23 cellular contexts compared by ENCODE assay signal in genomic region chr7:157588271-157588589, GRCh38.
A peak's percentile ranks its signal among the peaks of the same experiment; 100 is the strongest.
DNase-seq lines count a peak whose midpoint lies in the region; ATAC-seq and TF ChIP-seq lines count a peak whose summit lies in the region.
"Had no signal": no experiment of that assay in that cellular context is flagged by ENCODE, and none has a peak within 500 bp of the region (broad histone marks: within the 10 kb centered on the region; RNA-seq: fewer than 3 reads in every experiment).

No MANE protein-coding gene starts in this region.

- peak overlapping the region; percentile 45 for H3K9ac ChIP-seq in neuronal stem cell (ENCODE audit: low read depth, low read length, poor library complexity)
- H3K9ac ChIP-seq: KMS-11 had no signal

- H3K36me3 ChIP-seq in neuronal stem cell (replicated peaks in 1 of 2; ENCODE audit: control insufficient read depth in 2 of 2, insufficient read depth in 2 of 2, low read length in 2 of 2), result peaks cover 53 to 100% of the 10 kb centered on the region in 2 donors

- no peak overlapping the region for H3K18ac ChIP-seq in neuronal stem cell (ENCODE audit: low read length)

- H4K91ac ChIP-seq in neuronal stem cell (ENCODE audit: low read depth, low read length, poor library complexity), result no peak overlapping the region

- peaks cover 11% of the 10 kb centered on the region for H3K79me1 ChIP-seq in neuronal stem cell (ENCODE audit: low read depth, low read length)

- no peak overlapping the region for H2BK120ac ChIP-seq in neuronal stem cell (ENCODE audit: low read depth, low read length)

- WGBS in neuronal stem cell (ENCODE audit: extremely low coverage in 2 of 2, insufficient read length in 2 of 2, insufficient replicate concordance in 1 of 2), 2 donors, result no CpG with 5 or more reads among the region's 18 CpGs

- no peak overlapping the region for H3K4me2 ChIP-seq in neuronal stem cell (ENCODE audit: insufficient read depth, low read length, poor library complexity, severe bottlenecking)
- H3K4me2 ChIP-seq: KMS-11 had no signal

- H2AFZ ChIP-seq in neuronal stem cell (ENCODE audit: low read length), result no peak overlapping the region

- H3K4ac ChIP-seq in neuronal stem cell (ENCODE audit: low read length), result no peak overlapping the region

- H3K27ac Mint-ChIP-seq in natural killer cell treated with Interleukin-12 subunit alpha and Interleukin-12 subunit beta and Interleukin-15 and Interleukin-18, amount 100 ng/mL, for 72 hours, result no peak overlapping the region
- no peak overlapping the region for H3K27ac Mint-ChIP-seq in natural killer cell
- H3K27ac Mint-ChIP-seq: CD8-positive, alpha-beta memory T cell; IgD-negative memory B cell had no signal

- peak; percentile 20 for DNase-seq in natural killer cell treated with Interleukin-12 subunit alpha and Interleukin-12 subunit beta and Interleukin-15 and Interleukin-18, amount 100 ng/mL, for 72 hours (ENCODE audit: low spot score)
- DNase-seq in natural killer cell (no peak), RPMI8226 (peak; percentile 88), neuronal stem cell (ENCODE audit: low spot score) (no peak), caudate nucleus (lab: John Stamatoyannopoulos, UW) (no peak), GM03348 (ENCODE audit: low spot score) (no peak)
- no peak for DNase-seq in stimulated activated CD4-positive, alpha-beta T cell treated with anti-CD3 and anti-CD28 coated beads, Interleukin-2, amount 100 ng/mL, for 24 hours
- DNase-seq: AML-193; Calu3; CD8-positive, alpha-beta memory T cell; DMS79 treated with DMSO at 0.1 percent for 48 hours; GF-D8; MM.1S; NCI-H2029 treated with DMSO at 0.1 percent for 48 hours; NCI-H226; NCI-H510A; NK-92 treated with Interleukin-12 subunit alpha and Interleukin-12 subunit beta, amount 100 ng/mL, for 24 hours; PC-3; Right ventricle myocardium superior had no signal

- no peaks in the 10 kb centered on the region for H3K36me3 Mint-ChIP-seq in natural killer cell treated with Interleukin-12 subunit alpha and Interleukin-12 subunit beta and Interleukin-15 and Interleukin-18, amount 100 ng/mL, for 72 hours
- no peaks in the 10 kb centered on the region for H3K36me3 Mint-ChIP-seq in natural killer cell
- H3K36me3 Mint-ChIP-seq: CD8-positive, alpha-beta memory T cell had no signal

- no peak overlapping the region for H4K8ac ChIP-seq in neuronal stem cell (ENCODE audit: low read depth, low read length)

- no peaks in the 10 kb centered on the region for H3K9me3 Mint-ChIP-seq in natural killer cell treated with Interleukin-12 subunit alpha and Interleukin-12 subunit beta and Interleukin-15 and Interleukin-18, amount 100 ng/mL, for 72 hours
- H3K9me3 Mint-ChIP-seq in natural killer cell, result no peaks in the 10 kb centered on the region
- H3K9me3 Mint-ChIP-seq: IgD-negative memory B cell had no signal

- no peak overlapping the region for H3K23ac ChIP-seq in neuronal stem cell (ENCODE audit: low read depth, low read length, poor library complexity)

- intact Hi-C loops in natural killer cell (cut with micrococcal nuclease), result no loop called here

- H3K9me3 ChIP-seq in neuronal stem cell (replicated peaks in 1 of 2; ENCODE audit: control insufficient read depth in 2 of 2, insufficient read depth in 1 of 2, low read depth in 1 of 2, low read length in 2 of 2), result no peaks in the 10 kb centered on the region

- peaks cover 24 to 32% of the 10 kb centered on the region in 2 donors for H3K27me3 Mint-ChIP-seq in natural killer cell treated with Interleukin-12 subunit alpha and Interleukin-12 subunit beta and Interleukin-15 and Interleukin-18, amount 100 ng/mL, for 72 hours
- H3K27me3 Mint-ChIP-seq in natural killer cell (ENCODE audit: low read depth in 2 of 2), result peaks cover 31 to 32% of the 10 kb centered on the region in 2 donors

- peaks cover 10 to 11% of the 10 kb centered on the region in 2 donors for H3K4me1 Mint-ChIP-seq in natural killer cell treated with Interleukin-12 subunit alpha and Interleukin-12 subunit beta and Interleukin-15 and Interleukin-18, amount 100 ng/mL, for 72 hours (ENCODE audit: low read depth in 2 of 2)
- H3K4me1 Mint-ChIP-seq in natural killer cell, result peaks cover 6 to 18% of the 10 kb centered on the region in 2 donors

- no peak for TF ChIP-seq CTCF in natural killer cell (IDR thresholded peaks at IDR 0.05)

- no peak overlapping the region for H2BK5ac ChIP-seq in neuronal stem cell (ENCODE audit: low read length)

- no peak overlapping the region for H3K4me3 Mint-ChIP-seq in natural killer cell treated with Interleukin-12 subunit alpha and Interleukin-12 subunit beta and Interleukin-15 and Interleukin-18, amount 100 ng/mL, for 72 hours
- H3K4me3 Mint-ChIP-seq in natural killer cell, result no peak overlapping the region
- H3K4me3 Mint-ChIP-seq: CD8-positive, alpha-beta memory T cell; IgD-negative memory B cell had no signal

- peaks cover 2% of the 10 kb centered on the region in 2 donors for H3K4me1 ChIP-seq in neuronal stem cell (ENCODE audit: control insufficient read depth in 2 of 2, insufficient read depth in 1 of 2, low read depth in 1 of 2, low read length in 2 of 2)

- no peak overlapping the region for H3K4me3 ChIP-seq in neuronal stem cell (ENCODE audit: low read length in 2 of 2)

- no peak for ATAC-seq in natural killer cell treated with Interleukin-12 subunit alpha and Interleukin-12 subunit beta and Interleukin-15 and Interleukin-18, amount 100 ng/mL, for 72 hours
- ATAC-seq in natural killer cell, result no peak
- ATAC-seq: PC-3 had no signal

- no peak overlapping the region for H2BK15ac ChIP-seq in neuronal stem cell (ENCODE audit: low read length)

- H3K27me3 ChIP-seq in neuronal stem cell (ENCODE audit: control insufficient read depth in 3 of 3, insufficient read depth in 3 of 3, low read depth in 1 of 3, low read length in 3 of 3), result no peaks in the 10 kb centered on the region

- H3K14ac ChIP-seq in neuronal stem cell (ENCODE audit: low read length), result no peak overlapping the region

- no peak overlapping the region for H2AK5ac ChIP-seq in neuronal stem cell (ENCODE audit: low read depth, low read length)

- no peak overlapping the region for H3K27ac ChIP-seq in neuronal stem cell (replicated peaks; ENCODE audit: low read length)
- no peak overlapping the region for H3K27ac ChIP-seq in caudate nucleus (ENCODE audit: low read depth, low read length)
- H3K27ac ChIP-seq: C4-2B, HL-60, KMS-11 had no signal

- H2BK12ac ChIP-seq in neuronal stem cell (ENCODE audit: low read length), result no peak overlapping the region

Comparison
In these comparisons a context has a peak if more than half of its experiments do, and no peak if none do; other contexts are left out.
1. DNase-seq: peak in natural killer cell treated with Interleukin-12 subunit alpha and Interleukin-12 subunit beta and Interleukin-15 and Interleukin-18, amount 100 ng/mL, for 72 hours (single experiment) and RPMI8226 (single experiment); none in natural killer cell (single experiment), neuronal stem cell (single experiment), caudate nucleus (0 of 61), stimulated activated CD4-positive, alpha-beta T cell treated with anti-CD3 and anti-CD28 coated beads, Interleukin-2, amount 100 ng/mL, for 24 hours (0 of 2) and GM03348 (single experiment).